In genomic region chr12:13268606-13269005, GRCh38 we compare ENCODE assay signal across 1 cellular context.
TF ChIP-seq lines count a peak whose summit lies in the region.

No MANE protein-coding gene starts in this region.

TF ChIP-seq in H1, 55 proteins besides CTCF, POLR2A, EP300 and RAD21 (continued from another document):
- no peak for TF ChIP-seq CHD7 (IDR thresholded peaks at IDR 0.05; ENCODE audit: insufficient replicate concordance, low read length)
